ENCODE assay signal across 14 cellular contexts in genomic region chr11:2748061-2748813, GRCh38.
"Had no signal": no experiment of that assay in that cellular context is flagged by ENCODE, and none has a peak within 500 bp of the region (broad histone marks: within the 10 kb centered on the region; RNA-seq: fewer than 3 reads in every experiment).

No MANE protein-coding gene starts in this region.

- ATAC-seq: body of pancreas; effector memory CD8-positive, alpha-beta T cell; gastrocnemius medialis; natural killer cell; SK-N-SH treated with all-trans-retinoic acid at 6 μM for 48 hours; stimulated activated memory B cell treated with anti-CD40 and anti-IgM and Interleukin-4, amounts not matched to agents 10 μg/mL and 1 μg/mL and 100 μg/mL, for 72 hours had no signal

- H3K4me1 ChIP-seq: body of pancreas, gastrocnemius medialis had no signal

- H3K4me3 ChIP-seq: body of pancreas, gastrocnemius medialis, lung, tibial nerve had no signal

- H3K27me3 ChIP-seq: body of pancreas, gastrocnemius medialis, tibial nerve had no signal

- H3K36me3 ChIP-seq: gastrocnemius medialis, tibial nerve had no signal

- FAIRE-seq: small intestine had no signal

- H3K27ac ChIP-seq: body of pancreas, epithelial cell of prostate, gastrocnemius medialis, tibial nerve had no signal

- H3K9me3 ChIP-seq: body of pancreas, gastrocnemius medialis, tibial nerve had no signal

- DNase-seq: activated B cell treated with CpG ODN at 0.5 μM for 24 hours; activated CD4-positive, alpha-beta T cell treated with anti-CD3 and anti-CD28 coated beads, Interleukin-2, amount 10 ng/mL, durations not matched to agents 7 days and 5 days; activated CD8-positive, alpha-beta memory T cell treated with anti-CD3 and anti-CD28 coated beads for 24 hours; effector memory CD8-positive, alpha-beta T cell; natural killer cell; occipital lobe; small intestine had no signal
